In genomic region chr2:112483047-112483473, GRCh38 we compare ENCODE assay signal across 1 cellular context.
A peak's percentile ranks its signal among the peaks of the same experiment; 100 is the strongest.
TF ChIP-seq lines count a peak whose summit lies in the region.

No MANE protein-coding gene starts in this region.

TF ChIP-seq in GM12878, 131 proteins besides CTCF, POLR2A, EP300 and RAD21:
- TF ChIP-seq ATF7 (IDR thresholded peaks at IDR 0.05; ENCODE audit: low read depth) (peak; percentile 58), STAT3 (IDR thresholded peaks at IDR 0.05; ENCODE audit: low read depth, low read length) (no peak), SIX5 (IDR thresholded peaks at IDR 0.05; ENCODE audit: low read depth, low read length, severe bottlenecking) (no peak)
